Comparison of ENCODE assay signal across 33 cellular contexts in genomic region chr11:75911459-75911858, GRCh38.
"Had no signal": no experiment of that assay in that cellular context is flagged by ENCODE, and none has a peak within 500 bp of the region (broad histone marks: within the 10 kb centered on the region; RNA-seq: fewer than 3 reads in every experiment).

No MANE protein-coding gene starts in this region.

- H3K27ac Mint-ChIP-seq: activated CD4-positive, alpha-beta memory T cell treated with anti-CD3 and anti-CD28 coated beads, Interleukin-2, amount 10 ng/mL, durations not matched to agents 7 days and 5 days; activated CD4-positive, alpha-beta T cell treated with anti-CD3 and anti-CD28 coated beads for 36 hours; activated CD4-positive, alpha-beta T cell treated with anti-CD3 and anti-CD28 coated beads, Interleukin-2, amount 10 ng/mL, durations not matched to agents 7 days and 5 days; activated CD8-positive, alpha-beta memory T cell treated with anti-CD3 and anti-CD28 coated beads, Interleukin-2, amount 10 ng/mL, durations not matched to agents 7 days and 5 days; activated CD8-positive, alpha-beta T cell treated with anti-CD3 and anti-CD28 coated beads, Interleukin-2, amount 10 ng/mL, durations not matched to agents 7 days and 5 days; activated naive CD4-positive, alpha-beta T cell treated with anti-CD3 and anti-CD28 coated beads for 36 hours; activated naive CD4-positive, alpha-beta T cell treated with anti-CD3 and anti-CD28 coated beads, Interleukin-2, amount 50 U/mL, for 72 hours; activated naive CD8-positive, alpha-beta T cell treated with anti-CD3 and anti-CD28 coated beads for 36 hours; activated T-cell treated with anti-CD3 and anti-CD28 coated beads, Interleukin-2, amount 50 U/mL, for 72 hours; activated T-helper 1 cell treated with anti-CD3 and anti-CD28 coated beads, Interleukin-12 subunit alpha, Interleukin-12 subunit beta, Interleukin-2, Interleukin-4 antibody, amounts not matched to agents 30 ng/mL and 10 ng/mL and 1 ng/mL, durations not matched to agents 14 hours and 24 hours and 36 hours; activated T-helper 17 cell treated with anti-CD3 and anti-CD28 coated beads, Interleukin-2, amount 50 U/mL, for 72 hours; T-helper 1 cell treated with Interleukin-12 subunit alpha and Interleukin-12 subunit beta and Interleukin-4 antibody, amounts not matched to agents 30 μg/mL and 1 μg/mL, for 36 hours had no signal

- H3K4me3 ChIP-seq: adrenal gland, body of pancreas, breast epithelium had no signal

- H3K27me3 Mint-ChIP-seq: activated CD4-positive, alpha-beta T cell treated with anti-CD3 and anti-CD28 coated beads for 36 hours; activated CD4-positive, alpha-beta T cell treated with anti-CD3 and anti-CD28 coated beads, Interleukin-2, amount 10 ng/mL, durations not matched to agents 7 days and 5 days; activated naive CD8-positive, alpha-beta T cell treated with anti-CD3 and anti-CD28 coated beads for 36 hours; activated T-helper 17 cell treated with anti-CD3 and anti-CD28 coated beads, Interleukin-2, amount 50 U/mL, for 72 hours had no signal

- H3K9me3 Mint-ChIP-seq: activated CD4-positive, alpha-beta memory T cell treated with anti-CD3 and anti-CD28 coated beads, Interleukin-2, amount 10 ng/mL, durations not matched to agents 7 days and 5 days; activated naive CD4-positive, alpha-beta T cell treated with anti-CD3 and anti-CD28 coated beads for 36 hours; activated naive CD8-positive, alpha-beta T cell treated with anti-CD3 and anti-CD28 coated beads for 36 hours; activated T-cell treated with anti-CD3 and anti-CD28 coated beads, Interleukin-2, amount 50 U/mL, for 4 hours; activated T-cell treated with anti-CD3 and anti-CD28 coated beads, Interleukin-2, amount 50 U/mL, for 72 hours; activated T-helper 1 cell treated with anti-CD3 and anti-CD28 coated beads, Interleukin-12 subunit alpha, Interleukin-12 subunit beta, Interleukin-2, Interleukin-4 antibody, amounts not matched to agents 30 ng/mL and 10 ng/mL and 1 ng/mL, durations not matched to agents 14 hours and 24 hours and 36 hours; activated T-helper 17 cell treated with anti-CD3 and anti-CD28 coated beads, Interleukin-2, amount 50 U/mL, for 72 hours; T-helper 1 cell treated with Interleukin-12 subunit alpha and Interleukin-12 subunit beta and Interleukin-4 antibody, amounts not matched to agents 30 μg/mL and 1 μg/mL, for 36 hours had no signal

- DNase-seq: activated CD4-positive, alpha-beta memory T cell treated with anti-CD3 and anti-CD28 coated beads, Interleukin-2, amount 10 ng/mL, durations not matched to agents 7 days and 5 days; activated CD4-positive, alpha-beta T cell treated with anti-CD3 and anti-CD28 coated beads for 1 hour; activated CD4-positive, alpha-beta T cell treated with anti-CD3 and anti-CD28 coated beads for 36 hours; activated CD4-positive, alpha-beta T cell treated with anti-CD3 and anti-CD28 coated beads for 48 hours; activated CD4-positive, alpha-beta T cell treated with anti-CD3 and anti-CD28 coated beads, Interleukin-2, amount 10 ng/mL, durations not matched to agents 7 days and 5 days; activated CD4-positive, alpha-beta T cell treated with anti-CD3 and anti-CD28 coated beads, Interleukin-2, amount 50 U/mL, for 48 hours; activated CD4-positive, CD25-positive, alpha-beta regulatory T cell; activated CD8-positive, alpha-beta memory T cell treated with anti-CD3 and anti-CD28 coated beads for 24 hours; activated CD8-positive, alpha-beta memory T cell treated with anti-CD3 and anti-CD28 coated beads, Interleukin-2, amount 10 ng/mL, durations not matched to agents 7 days and 5 days; activated CD8-positive, alpha-beta memory T cell treated with anti-CD3 and anti-CD28 coated beads, Interleukin-2, amount 50 U/mL, for 48 hours; activated CD8-positive, alpha-beta T cell treated with anti-CD3 and anti-CD28 coated beads, Interleukin-2, amount 10 ng/mL, durations not matched to agents 7 days and 5 days; activated effector memory CD4-positive, alpha-beta T cell treated with anti-CD3 and anti-CD28 coated beads, Interleukin-2, amount 50 U/mL, for 16 hours; activated gamma-delta T cell treated with Interleukin-2 at 50 U/mL for 16 hours; activated naive CD4-positive, alpha-beta T cell; activated naive CD4-positive, alpha-beta T cell treated with anti-CD3 and anti-CD28 coated beads for 36 hours; activated naive CD4-positive, alpha-beta T cell treated with anti-CD3 and anti-CD28 coated beads, Interleukin-2, amount 50 U/mL, for 16 hours; activated naive CD8-positive, alpha-beta T cell treated with anti-CD3 and anti-CD28 coated beads for 36 hours; activated T-cell treated with anti-CD3 and anti-CD28 coated beads, Interleukin-2, amount 50 U/mL, for 4 hours; activated T-cell treated with anti-CD3 and anti-CD28 coated beads, Interleukin-2, amount 50 U/mL, for 72 hours; adrenal gland; amniotic stem cell; aorta; body of pancreas; brain microvascular endothelial cell; central memory CD4-positive, alpha-beta T cell; T-helper 1 cell had no signal

- H3K27ac ChIP-seq: adrenal gland, body of pancreas, brain microvascular endothelial cell, breast epithelium, VCaP had no signal

- H3K4me1 ChIP-seq: body of pancreas, breast epithelium had no signal

- H3K4me3 Mint-ChIP-seq: activated CD4-positive, alpha-beta memory T cell treated with anti-CD3 and anti-CD28 coated beads, Interleukin-2, amount 10 ng/mL, durations not matched to agents 7 days and 5 days; activated CD4-positive, alpha-beta T cell treated with anti-CD3 and anti-CD28 coated beads for 36 hours; activated CD4-positive, alpha-beta T cell treated with anti-CD3 and anti-CD28 coated beads, Interleukin-2, amount 10 ng/mL, durations not matched to agents 7 days and 5 days; activated CD8-positive, alpha-beta memory T cell treated with anti-CD3 and anti-CD28 coated beads, Interleukin-2, amount 10 ng/mL, durations not matched to agents 7 days and 5 days; activated CD8-positive, alpha-beta T cell treated with anti-CD3 and anti-CD28 coated beads, Interleukin-2, amount 10 ng/mL, durations not matched to agents 7 days and 5 days; activated naive CD4-positive, alpha-beta T cell treated with anti-CD3 and anti-CD28 coated beads for 36 hours; activated naive CD8-positive, alpha-beta T cell treated with anti-CD3 and anti-CD28 coated beads for 36 hours; activated T-cell treated with anti-CD3 and anti-CD28 coated beads, Interleukin-2, amount 50 U/mL, for 4 hours; activated T-cell treated with anti-CD3 and anti-CD28 coated beads, Interleukin-2, amount 50 U/mL, for 72 hours; activated T-helper 1 cell treated with anti-CD3 and anti-CD28 coated beads, Interleukin-12 subunit alpha, Interleukin-12 subunit beta, Interleukin-2, Interleukin-4 antibody, amounts not matched to agents 30 ng/mL and 10 ng/mL and 1 ng/mL, durations not matched to agents 14 hours and 24 hours and 36 hours; activated T-helper 17 cell treated with anti-CD3 and anti-CD28 coated beads, Interleukin-2, amount 50 U/mL, for 72 hours; T-helper 1 cell treated with Interleukin-12 subunit alpha and Interleukin-12 subunit beta and Interleukin-4 antibody, amounts not matched to agents 30 μg/mL and 1 μg/mL, for 36 hours had no signal

- ATAC-seq: activated CD4-positive, alpha-beta T cell treated with anti-CD3 and anti-CD28 coated beads for 36 hours; activated CD4-positive, CD25-positive, alpha-beta regulatory T cell treated with anti-CD3 and anti-CD28 coated beads, Interleukin-2, amount 50 U/mL, for 24 hours; activated CD8-positive, alpha-beta memory T cell treated with anti-CD3 and anti-CD28 coated beads, Interleukin-2, amount 10 ng/mL, durations not matched to agents 7 days and 5 days; activated CD8-positive, alpha-beta T cell treated with anti-CD3 and anti-CD28 coated beads, Interleukin-2, amount 10 ng/mL, durations not matched to agents 7 days and 5 days; activated naive CD4-positive, alpha-beta T cell treated with anti-CD3 and anti-CD28 coated beads, Interleukin-2, amount 50 U/mL, for 72 hours; activated T-cell treated with anti-CD3 and anti-CD28 coated beads, Interleukin-2, amount 50 U/mL, for 4 hours; activated T-cell treated with anti-CD3 and anti-CD28 coated beads, Interleukin-2, amount 50 U/mL, for 72 hours; activated T-helper 17 cell treated with anti-CD3 and anti-CD28 coated beads, Interleukin-2, amount 50 U/mL, for 72 hours; body of pancreas had no signal

- H3K27me3 ChIP-seq: adrenal gland, body of pancreas, brain microvascular endothelial cell, breast epithelium had no signal

- H3K9me3 ChIP-seq: adrenal gland, body of pancreas, breast epithelium had no signal

- H3K36me3 ChIP-seq: adrenal gland, brain microvascular endothelial cell, breast epithelium had no signal
